ENCODE assay signal across 1 cellular context in genomic region chr10:121710971-121711370, GRCh38.
TF ChIP-seq lines count a peak whose summit lies in the region.

No MANE protein-coding gene starts in this region.

TF ChIP-seq in GM23338, 12 proteins besides CTCF, POLR2A, EP300 and RAD21 (continued from another document):
- TF ChIP-seq ZNF462 (CRISPR knock-in tag; IDR thresholded peaks at IDR 0.05) (no peak), EZH2phosphoT487 (IDR thresholded peaks at IDR 0.05; ENCODE audit: unreplicated experiment) (no peak), JUNB (IDR thresholded peaks at IDR 0.05; ENCODE audit: unreplicated experiment) (no peak)
